Comparison of ENCODE assay signal across 20 cellular contexts in the genomic region with DNA sequence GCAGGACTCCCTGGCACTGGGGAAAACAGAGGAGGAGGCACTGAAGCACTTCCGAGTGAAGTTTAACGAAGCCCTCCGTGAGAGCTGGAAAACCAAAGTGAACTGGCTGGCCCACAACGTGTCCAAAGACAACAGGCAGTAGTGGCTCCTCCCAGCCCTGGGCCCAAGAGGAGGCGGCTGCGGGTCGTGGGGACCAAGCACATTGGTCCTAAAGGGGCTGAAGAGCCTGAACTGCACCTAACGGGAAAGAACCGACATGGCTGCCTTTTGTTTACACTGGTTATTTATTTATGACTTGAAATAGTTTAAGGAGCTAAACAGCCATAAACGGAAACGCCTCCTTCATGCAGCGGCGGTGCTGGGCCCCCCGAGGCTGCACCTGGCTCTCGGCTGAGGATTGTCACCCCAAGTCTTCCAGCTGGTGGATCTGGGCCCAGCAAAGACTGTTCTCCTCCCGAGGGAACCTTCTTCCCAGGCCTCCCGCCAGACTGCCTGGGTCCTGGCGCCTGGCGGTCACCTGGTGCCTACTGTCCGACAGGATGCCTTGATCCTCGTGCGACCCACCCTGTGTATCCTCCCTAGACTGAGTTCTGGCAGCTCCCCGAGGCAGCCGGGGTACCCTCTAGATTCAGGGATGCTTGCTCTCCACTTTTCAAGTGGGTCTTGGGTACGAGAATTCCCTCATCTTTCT.
DNase-seq lines count a peak whose midpoint lies in the region; ATAC-seq and TF ChIP-seq lines count a peak whose summit lies in the region.
"Had no signal": no experiment of that assay in that cellular context is flagged by ENCODE, and none has a peak within 500 bp of the region (broad histone marks: within the 10 kb centered on the region; RNA-seq: fewer than 3 reads in every experiment).

No MANE protein-coding gene starts in this region.

- no peaks in the 10 kb centered on the region for H3K27me3 Mint-ChIP-seq in activated CD4-positive, alpha-beta T cell treated with anti-CD3 and anti-CD28 coated beads, Interleukin-2, amount 10 ng/mL, durations not matched to agents 24 days and 14 days
- no peaks in the 10 kb centered on the region for H3K27me3 Mint-ChIP-seq in activated T-helper 17 cell treated with anti-CD3 and anti-CD28 coated beads, Interleukin-2, amount 50 U/mL, for 72 hours
- no peaks in the 10 kb centered on the region for H3K27me3 Mint-ChIP-seq in naive thymus-derived CD8-positive, alpha-beta T cell
- H3K27me3 Mint-ChIP-seq: dendritic cell treated with granulocyte-macrophage colony-stimulating factor and Interleukin-4, amounts not matched to agents 40 ng/mL and 50 ng/mL, for 4 days; memory B cell; type B pancreatic cell had no signal

- peak overlapping the region; percentile 77 for H3K4me3 Mint-ChIP-seq in activated CD4-positive, alpha-beta T cell treated with anti-CD3 and anti-CD28 coated beads, Interleukin-2, amount 10 ng/mL, durations not matched to agents 24 days and 14 days
- peak overlapping the region; percentile 77 for H3K4me3 Mint-ChIP-seq in activated T-helper 17 cell treated with anti-CD3 and anti-CD28 coated beads, Interleukin-2, amount 50 U/mL, for 72 hours
- peak overlapping the region; percentile 22 to 84 (median 79) for H3K4me3 Mint-ChIP-seq in naive thymus-derived CD8-positive, alpha-beta T cell
- H3K4me3 Mint-ChIP-seq: dendritic cell treated with granulocyte-macrophage colony-stimulating factor and Interleukin-4, amounts not matched to agents 40 ng/mL and 50 ng/mL, for 4 days; memory B cell; type B pancreatic cell had no signal

- H3K27ac Mint-ChIP-seq in activated CD4-positive, alpha-beta T cell treated with anti-CD3 and anti-CD28 coated beads, Interleukin-2, amount 10 ng/mL, durations not matched to agents 24 days and 14 days: peak overlapping the region; percentile 73
- no peak overlapping the region for H3K27ac Mint-ChIP-seq in activated T-helper 17 cell treated with anti-CD3 and anti-CD28 coated beads, Interleukin-2, amount 50 U/mL, for 72 hours
- H3K27ac Mint-ChIP-seq in naive thymus-derived CD8-positive, alpha-beta T cell: peak overlapping the region; percentile 95 to 98 (median 96)
- H3K27ac Mint-ChIP-seq: dendritic cell treated with granulocyte-macrophage colony-stimulating factor and Interleukin-4, amounts not matched to agents 40 ng/mL and 50 ng/mL, for 4 days; memory B cell; type B pancreatic cell had no signal

- H3K4me3 ChIP-seq in A673 (ENCODE audit: low read depth, low read length, poor library complexity, severe bottlenecking): no peak overlapping the region
- H3K4me3 ChIP-seq: HAP-1 had no signal

- POLR2A ChIA-PET in naive thymus-derived CD8-positive, alpha-beta T cell (lab: Charles Lee): interaction anchor here (0.6 to 38.5 kb wide), 11 partner anchors 10 to 218 kb away, joined by 3 to 1258 read pairs (median 4); a partner anchor contains a TSS
- POLR2A ChIA-PET in A673 (lab: Charles Lee; ENCODE audit: low non-redundant PET): no interaction called here

- TF ChIP-seq CTCF in A673 (conservative IDR thresholded peaks at IDR 0.05; ENCODE audit: low read depth, low read length): no peak

- no peaks in the 10 kb centered on the region for H3K27me3 ChIP-seq in A673 (replicated peaks; ENCODE audit: insufficient read depth, low read depth, low read length, poor library complexity)

- H3K36me3 ChIP-seq in A673 (ENCODE audit: insufficient read depth, low read length, poor library complexity, severe bottlenecking): peaks cover 24% of the 10 kb centered on the region

- peaks cover 82% of the 10 kb centered on the region for H3K36me3 Mint-ChIP-seq in activated CD4-positive, alpha-beta T cell treated with anti-CD3 and anti-CD28 coated beads, Interleukin-2, amount 10 ng/mL, durations not matched to agents 24 days and 14 days (ENCODE audit: low read depth)
- peaks cover 96% of the 10 kb centered on the region for H3K36me3 Mint-ChIP-seq in activated T-helper 17 cell treated with anti-CD3 and anti-CD28 coated beads, Interleukin-2, amount 50 U/mL, for 72 hours (ENCODE audit: low read depth)
- peaks cover 0 to 88% (median 50%) of the 10 kb centered on the region in 3 donors for H3K36me3 Mint-ChIP-seq in naive thymus-derived CD8-positive, alpha-beta T cell

- H3K9me3 ChIP-seq in A673 (ENCODE audit: low read depth, low read length, poor library complexity, severe bottlenecking): no peaks in the 10 kb centered on the region
- H3K9me3 ChIP-seq: HAP-1 had no signal

- no TSS peak for BruUV-seq in A673 (replicated peaks; lab: Mats Ljungman, UMichigan)

- H3K27ac ChIP-seq in A673 (ENCODE audit: low read depth, low read length, poor library complexity, severe bottlenecking): no peak overlapping the region

- peaks cover 47% of the 10 kb centered on the region for H3K4me1 Mint-ChIP-seq in activated CD4-positive, alpha-beta T cell treated with anti-CD3 and anti-CD28 coated beads, Interleukin-2, amount 10 ng/mL, durations not matched to agents 24 days and 14 days
- H3K4me1 Mint-ChIP-seq in activated T-helper 17 cell treated with anti-CD3 and anti-CD28 coated beads, Interleukin-2, amount 50 U/mL, for 72 hours: peaks cover 34% of the 10 kb centered on the region
- peaks cover 36 to 86% (median 78%) of the 10 kb centered on the region in 4 donors for H3K4me1 Mint-ChIP-seq in naive thymus-derived CD8-positive, alpha-beta T cell

- H3K9me3 Mint-ChIP-seq in activated CD4-positive, alpha-beta T cell treated with anti-CD3 and anti-CD28 coated beads, Interleukin-2, amount 10 ng/mL, durations not matched to agents 24 days and 14 days: no peaks in the 10 kb centered on the region
- H3K9me3 Mint-ChIP-seq in activated T-helper 17 cell treated with anti-CD3 and anti-CD28 coated beads, Interleukin-2, amount 50 U/mL, for 72 hours: no peaks in the 10 kb centered on the region
- no peaks in the 10 kb centered on the region for H3K9me3 Mint-ChIP-seq in naive thymus-derived CD8-positive, alpha-beta T cell
- H3K9me3 Mint-ChIP-seq: memory B cell, type B pancreatic cell had no signal

- ATAC-seq in activated T-helper 17 cell treated with anti-CD3 and anti-CD28 coated beads, Interleukin-2, amount 50 U/mL, for 72 hours (replicated peaks): no peak
- no peak for ATAC-seq in naive thymus-derived CD8-positive, alpha-beta T cell
- ATAC-seq: esophagus mucosa had no signal

- DNase-seq in activated CD4-positive, alpha-beta T cell treated with anti-CD3 and anti-CD28 coated beads, Interleukin-2, amount 10 ng/mL, durations not matched to agents 24 days and 14 days: peak; percentile 64
- DNase-seq in activated CD4-positive, alpha-beta T cell treated with anti-CD3 and anti-CD28 coated beads, Interleukin-2, amount 50 U/mL, for 4 hours: no peak
- peak; percentile 14 for DNase-seq in D341Med (ENCODE audit: low spot score)
- no peak for DNase-seq in naive thymus-derived CD8-positive, alpha-beta T cell
- DNase-seq in stimulated activated CD4-positive, alpha-beta T cell treated with anti-CD3 and anti-CD28 coated beads, Interleukin-4, amount 100 ng/mL, for 1 hour: no peak
- no peak for DNase-seq in A673 (ENCODE audit: low spot score)
- no peak for DNase-seq in MV-4-11 (lab: John Stamatoyannopoulos, UW)
- DNase-seq: GDM1; NCI-H1092; NCI-H2171 treated with DMSO at 0.1 percent for 48 hours; nucleus accumbens; SHP77; stimulated activated CD4-positive, alpha-beta T cell treated with anti-CD3 and anti-CD28 coated beads, Interleukin-2, amount 100 ng/mL, for 48 hours; stimulated activated CD8-positive, alpha-beta memory T cell treated with anti-CD3 and anti-CD28 coated beads, Interleukin-4, amount 100 ng/mL, for 48 hours had no signal

- CTCF ChIA-PET in A673 (lab: Charles Lee): interaction anchor here (0.6 kb wide), 1 partner anchor 52 kb away, joined by 3 read pairs; no protein-coding TSS in a partner anchor

- intact Hi-C loops in activated CD4-positive, alpha-beta T cell treated with anti-CD3 and anti-CD28 coated beads, Interleukin-2, amount 10 ng/mL, durations not matched to agents 24 days and 14 days (cut with micrococcal nuclease): loop anchor here (5.0 to 10.0 kb wide), 2 partner anchors 98 to 140 kb away; a partner anchor contains a TSS
- intact Hi-C loops in A673 (cut with micrococcal nuclease; ENCODE audit: unreplicated experiment): no loop called here

- no peaks in the 10 kb centered on the region for H3K4me1 ChIP-seq in A673 (ENCODE audit: insufficient read depth, low read length, poor library complexity, severe bottlenecking)
- H3K4me1 ChIP-seq: HAP-1 had no signal

Comparison
In these comparisons a context has a peak if more than half of its experiments do, and no peak if none do; other contexts are left out.
1. DNase-seq: peak in activated CD4-positive, alpha-beta T cell treated with anti-CD3 and anti-CD28 coated beads, Interleukin-2, amount 10 ng/mL, durations not matched to agents 24 days and 14 days (single experiment) and D341Med (single experiment); none in activated CD4-positive, alpha-beta T cell treated with anti-CD3 and anti-CD28 coated beads, Interleukin-2, amount 50 U/mL, for 4 hours (0 of 2), naive thymus-derived CD8-positive, alpha-beta T cell (0 of 10), stimulated activated CD4-positive, alpha-beta T cell treated with anti-CD3 and anti-CD28 coated beads, Interleukin-4, amount 100 ng/mL, for 1 hour (single experiment), A673 (single experiment) and MV-4-11 (single experiment).
2. Peak in every context shown above with its lines, with median percentiles within 50 percentile points of each other: H3K4me3 Mint-ChIP-seq.